ENCODE assay signal across 8 cellular contexts in the genomic region with DNA sequence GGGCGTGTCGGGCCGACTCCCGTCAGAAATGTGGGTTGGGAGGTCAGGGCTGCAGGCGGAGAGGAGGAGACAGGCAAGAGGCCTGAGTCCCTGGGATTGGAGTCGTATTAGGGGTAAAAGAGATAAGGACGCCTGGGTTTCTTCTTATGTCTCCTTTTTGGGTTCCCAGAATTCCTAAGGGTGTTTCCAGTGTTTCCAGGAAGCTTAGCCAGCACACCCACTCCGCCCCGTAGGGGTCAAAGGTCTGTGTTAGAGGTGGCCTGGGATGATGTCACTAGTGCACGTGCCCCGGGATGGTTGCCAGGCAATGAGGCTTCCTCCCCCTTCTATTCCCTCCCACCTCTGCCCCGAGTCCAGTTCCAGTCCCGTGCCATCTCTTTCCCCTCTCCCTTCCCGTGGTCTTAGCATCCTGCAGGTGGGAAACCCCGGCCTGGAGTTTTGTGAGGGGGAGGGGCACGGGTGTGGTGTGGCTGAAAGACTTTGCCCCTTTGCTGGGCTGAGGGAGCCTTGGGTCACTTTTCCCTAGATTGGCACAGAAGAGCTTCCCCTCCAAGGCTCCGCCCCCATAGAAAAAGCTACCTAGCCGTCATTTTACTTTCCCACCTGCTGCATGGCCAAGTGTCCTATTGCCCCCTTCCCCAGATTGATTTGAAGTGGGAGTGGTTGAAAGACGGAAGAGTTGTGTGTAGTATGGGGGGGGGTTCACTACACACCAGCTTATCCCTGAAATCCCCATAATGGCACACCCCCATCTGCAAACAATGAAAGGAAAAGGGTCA. TPM values are rescaled to one million over a fixed set of nuclear protein-coding genes. Genes with fewer than 3 reads are reported as not detected.
DNase-seq lines count a peak whose midpoint lies in the region; ATAC-seq and TF ChIP-seq lines count a peak whose summit lies in the region.

No MANE protein-coding gene starts in this region.

- H3K4me3 ChIP-seq in duodenal mucosa (ENCODE audit: low read depth in 1 of 2, low read length in 2 of 2) (peak overlapping the region; percentile 82 to 92), left lung (peak overlapping the region; percentile 82 to 83)

- ATAC-seq in left lung = peak; percentile 10
- ATAC-seq in HG03378 (IDR thresholded peaks at IDR 0.05; ENCODE audit: unreplicated experiment) = no peak

- H3K36me3 ChIP-seq in duodenal mucosa (ENCODE audit: control insufficient read depth in 1 of 2, insufficient read depth in 2 of 2, low read length in 2 of 2) (peaks cover 0 to 6% of the 10 kb centered on the region in 2 donors), left lung (no peaks in the 10 kb centered on the region)

- peak overlapping the region; percentile 100 for H3K27ac Mint-ChIP-seq in HFFc6

- peak overlapping the region; percentile 99 for H3K4me3 Mint-ChIP-seq in HFFc6

- peak overlapping the region; percentile 87 to 93 for H3K9ac ChIP-seq in duodenal mucosa (ENCODE audit: low read depth in 1 of 2, low read length in 2 of 2)

- H3K9me3 ChIP-seq in duodenal mucosa (ENCODE audit: control insufficient read depth in 1 of 2, low read length in 2 of 2) = no peaks in the 10 kb centered on the region
- H3K9me3 ChIP-seq in left lung = no peaks in the 10 kb centered on the region

- H3K27ac ChIP-seq in duodenal mucosa (ENCODE audit: low read depth, low read length) (peak overlapping the region; percentile 97), left lung (peak overlapping the region; percentile 98)

- peak; percentile 69 for DNase-seq in Ammon's horn (ENCODE audit: low spot score)
- DNase-seq in HFFc6 = peak; percentile 89
- peak; percentile 98 for DNase-seq in NCI-H510A (lab: John Stamatoyannopoulos, UW)
- peak; percentile 39 to 52 for DNase-seq in activated CD4-positive, alpha-beta T cell treated with anti-CD3 and anti-CD28 coated beads for 24 hours (ENCODE audit: low read depth in 2 of 2)
- peak; percentile 92 to 94 for DNase-seq in left lung
- peak; percentile 71 to 76 for DNase-seq in stimulated activated CD4-positive, alpha-beta T cell treated with anti-CD3 and anti-CD28 coated beads, Interleukin-2, amount 100 ng/mL, for 24 hours

- intact Hi-C loops in left lung (cut with DNase I) = no loop called here

- H3K9me3 Mint-ChIP-seq in HFFc6 = no peaks in the 10 kb centered on the region

- H3K4me1 ChIP-seq in duodenal mucosa (ENCODE audit: control insufficient read depth in 1 of 2, insufficient read depth in 2 of 2, low read length in 2 of 2) (peaks cover 50 to 64% of the 10 kb centered on the region in 2 donors), left lung (peaks cover 30 to 64% of the 10 kb centered on the region in 2 donors)

- peaks cover 8% of the 10 kb centered on the region; the same call in 1 of the 2 replicates for H3K36me3 Mint-ChIP-seq in HFFc6 (ENCODE audit: low read depth)

- peaks cover 11% of the 10 kb centered on the region for H3K27me3 Mint-ChIP-seq in HFFc6 (ENCODE audit: insufficient read depth)

- no peaks in the 10 kb centered on the region for H3K27me3 ChIP-seq in duodenal mucosa (ENCODE audit: control insufficient read depth in 1 of 2, insufficient read depth in 2 of 2, low read length in 2 of 2)
- no peaks in the 10 kb centered on the region for H3K27me3 ChIP-seq in left lung

- H3K4me1 Mint-ChIP-seq in HFFc6 (ENCODE audit: low read depth) = peaks cover 69% of the 10 kb centered on the region

- TF ChIP-seq CTCF in HFFc6 (IDR thresholded peaks at IDR 0.05) (no peak), left lung (IDR thresholded peaks at IDR 0.05) (no peak)

RNA-seq across cellular contexts. Expression of gene KDM6B, which starts 2.8 kb away (rescaled TPM):
- total RNA-seq in HFFc6 (2021; fragmentation: NEBNext Ultra II Directional; extraction: Animal tissue kit (Norgen Biotek cat#: 25700)) = 10 to 100 TPM; 10.4 to 15.2 (median 11.6) TPM
- total RNA-seq in left lung = 10 to 100 TPM; 37.6 to 49.2 TPM

RNA-seq across cellular contexts. Expression of gene TMEM88, which starts 18.1 kb away (rescaled TPM):
- total RNA-seq in HFFc6 (2021; fragmentation: NEBNext Ultra II Directional; extraction: Animal tissue kit (Norgen Biotek cat#: 25700)) = 1 to 10 TPM in 2 of 6 experiments, under 1 TPM in 4; 0.40 to 1.3 (median 0.60) TPM
- total RNA-seq in left lung = 1 to 10 TPM; 5.7 to 6.5 TPM

RNA-seq across cellular contexts. Expression of gene NAA38, which starts 20.6 kb away (rescaled TPM):
- total RNA-seq in HFFc6 (2021; fragmentation: NEBNext Ultra II Directional; extraction: Animal tissue kit (Norgen Biotek cat#: 25700)) = 100 to 1,000 TPM; 104 to 122 (median 107) TPM
- 10 to 100 TPM; 60.5 to 72.6 TPM for total RNA-seq in left lung

RNA-seq across cellular contexts. Expression of gene CYB5D1, which starts 21.0 kb away (rescaled TPM):
- total RNA-seq in HFFc6 (2021; fragmentation: NEBNext Ultra II Directional; extraction: Animal tissue kit (Norgen Biotek cat#: 25700)) = 10 to 100 TPM in 4 of 6 experiments, 1 to 10 TPM in 2; 9.3 to 15.3 (median 10.5) TPM
- 10 to 100 TPM in 1 of 2 donors, 1 to 10 TPM in 1; 9.8 to 12.3 TPM for total RNA-seq in left lung

RNA-seq across cellular contexts. Expression of gene CHD3, which starts 51.8 kb away (rescaled TPM):
- total RNA-seq in HFFc6 (2021; fragmentation: NEBNext Ultra II Directional; extraction: Animal tissue kit (Norgen Biotek cat#: 25700)) = 100 to 1,000 TPM in 4 of 6 experiments, 10 to 100 TPM in 2; 83.3 to 112 (median 110) TPM
- 100 to 1,000 TPM in 1 of 2 donors, 10 to 100 TPM in 1; 95.3 to 118 TPM for total RNA-seq in left lung

Comparison
In these comparisons a context has a peak if more than half of its experiments do, and no peak if none do; other contexts are left out.
1. DNase-seq: peak in every context shown above with its lines; median percentile 98 in NCI-H510A; 93 in left lung; 89 in HFFc6; 74 in stimulated activated CD4-positive, alpha-beta T cell treated with anti-CD3 and anti-CD28 coated beads, Interleukin-2, amount 100 ng/mL, for 24 hours; 69 in Ammon's horn; 46 in activated CD4-positive, alpha-beta T cell treated with anti-CD3 and anti-CD28 coated beads for 24 hours.